ENCODE assay signal across 26 cellular contexts in genomic region chr17:78940241-78940640, GRCh38. TPM values are rescaled to one million over a fixed set of nuclear protein-coding genes. Genes with fewer than 3 reads are reported as not detected.
"Had no signal": no experiment of that assay in that cellular context is flagged by ENCODE, and none has a peak within 500 bp of the region (broad histone marks: within the 10 kb centered on the region; RNA-seq: fewer than 3 reads in every experiment).

No MANE protein-coding gene starts in this region.

- H3K9me3 ChIP-seq: ovary, right lobe of liver, suprapubic skin, tibial artery, upper lobe of right lung had no signal

- H3K9me3 Mint-ChIP-seq: activated T-cell treated with anti-CD3 and anti-CD28 coated beads, Interleukin-2, amount 50 U/mL, for 72 hours; naive thymus-derived CD4-positive, alpha-beta T cell; stimulated activated naive B cell treated with anti-CD40 and anti-IgM and Interleukin-4, amounts not matched to agents 10 μg/mL and 1 μg/mL and 100 μg/mL, for 72 hours; T-helper 2 cell treated with Interferon-gamma antibody and Interleukin-4, amounts not matched to agents 5 μg/mL and 100 μg/mL, for 36 hours had no signal

- H3K27me3 Mint-ChIP-seq: activated naive CD8-positive, alpha-beta T cell had no signal

- H3K36me3 Mint-ChIP-seq: activated naive CD8-positive, alpha-beta T cell; naive thymus-derived CD4-positive, alpha-beta T cell; stimulated activated naive B cell treated with anti-CD40 and anti-IgM and Interleukin-4, amounts not matched to agents 10 μg/mL and 1 μg/mL and 100 μg/mL, for 72 hours had no signal

- DNase-seq: activated CD4-positive, alpha-beta T cell treated with anti-CD3 and anti-CD28 coated beads for 4 hours; activated CD4-positive, alpha-beta T cell treated with anti-CD3 and anti-CD28 coated beads, Interleukin-2, amount 50 U/mL, for 4 hours; activated naive CD4-positive, alpha-beta T cell treated with Interleukin-2 at 50 U/mL for 16 hours; activated T-cell treated with anti-CD3 and anti-CD28 coated beads for 4 hours; activated T-cell treated with anti-CD3 and anti-CD28 coated beads, Interleukin-2, amount 50 U/mL, for 72 hours; aorta; head of caudate nucleus; hippocampal formation; left cardiac atrium; left ventricle myocardium superior; naive thymus-derived CD4-positive, alpha-beta T cell; ovary; right lobe of liver; small intestine; stimulated activated CD4-positive, alpha-beta T cell treated with anti-CD3 and anti-CD28 coated beads, Interleukin-15, amount 100 ng/mL, for 24 hours; stimulated activated CD4-positive, alpha-beta T cell treated with anti-CD3 and anti-CD28 coated beads, Interleukin-2, amount 100 ng/mL, for 24 hours; stimulated activated naive B cell treated with anti-CD40 and anti-IgM and Interleukin-4, amounts not matched to agents 10 μg/mL and 1 μg/mL and 100 μg/mL, for 72 hours; T-helper 1 cell; tibial artery; upper lobe of right lung had no signal

- H3K27me3 ChIP-seq: ovary, right lobe of liver, suprapubic skin, upper lobe of right lung had no signal

- ATAC-seq: activated T-cell treated with anti-CD3 and anti-CD28 coated beads, Interleukin-2, amount 50 U/mL, for 72 hours; left cardiac atrium; left ventricle myocardium superior; naive thymus-derived CD4-positive, alpha-beta T cell; right lobe of liver; stimulated activated naive B cell treated with anti-CD40 and anti-IgM and Interleukin-4, amounts not matched to agents 10 μg/mL and 1 μg/mL and 100 μg/mL, for 72 hours had no signal

- H3K4me3 Mint-ChIP-seq: activated naive CD8-positive, alpha-beta T cell; activated T-cell treated with anti-CD3 and anti-CD28 coated beads, Interleukin-2, amount 50 U/mL, for 72 hours; naive thymus-derived CD4-positive, alpha-beta T cell; stimulated activated naive B cell treated with anti-CD40 and anti-IgM and Interleukin-4, amounts not matched to agents 10 μg/mL and 1 μg/mL and 100 μg/mL, for 72 hours; T-helper 2 cell treated with Interferon-gamma antibody and Interleukin-4, amounts not matched to agents 5 μg/mL and 100 μg/mL, for 36 hours had no signal

- H3K4me3 ChIP-seq: ovary, right lobe of liver, suprapubic skin, tibial artery, upper lobe of right lung had no signal

- H3K36me3 ChIP-seq: ovary, right lobe of liver, suprapubic skin, tibial artery, upper lobe of right lung had no signal

- H3K27ac ChIP-seq: right lobe of liver, suprapubic skin, tibial artery, upper lobe of right lung, VCaP had no signal

- H3K27ac Mint-ChIP-seq: activated naive CD8-positive, alpha-beta T cell; activated T-cell treated with anti-CD3 and anti-CD28 coated beads, Interleukin-2, amount 50 U/mL, for 72 hours; naive thymus-derived CD4-positive, alpha-beta T cell; progenitor cell of endocrine pancreas; stimulated activated naive B cell treated with anti-CD40 and anti-IgM and Interleukin-4, amounts not matched to agents 10 μg/mL and 1 μg/mL and 100 μg/mL, for 72 hours; T-helper 2 cell treated with Interferon-gamma antibody and Interleukin-4, amounts not matched to agents 5 μg/mL and 100 μg/mL, for 36 hours had no signal

- H3K4me1 ChIP-seq: right lobe of liver, upper lobe of right lung had no signal

RNA-seq across cellular contexts. Expression of gene CEP295NL, which starts 37.2 kb away (rescaled TPM):
- polyA plus RNA-seq: keratinocyte; naive thymus-derived CD4-positive, alpha-beta T cell had no signal
